Comparison of ENCODE assay signal across 29 cellular contexts in the genomic region with DNA sequence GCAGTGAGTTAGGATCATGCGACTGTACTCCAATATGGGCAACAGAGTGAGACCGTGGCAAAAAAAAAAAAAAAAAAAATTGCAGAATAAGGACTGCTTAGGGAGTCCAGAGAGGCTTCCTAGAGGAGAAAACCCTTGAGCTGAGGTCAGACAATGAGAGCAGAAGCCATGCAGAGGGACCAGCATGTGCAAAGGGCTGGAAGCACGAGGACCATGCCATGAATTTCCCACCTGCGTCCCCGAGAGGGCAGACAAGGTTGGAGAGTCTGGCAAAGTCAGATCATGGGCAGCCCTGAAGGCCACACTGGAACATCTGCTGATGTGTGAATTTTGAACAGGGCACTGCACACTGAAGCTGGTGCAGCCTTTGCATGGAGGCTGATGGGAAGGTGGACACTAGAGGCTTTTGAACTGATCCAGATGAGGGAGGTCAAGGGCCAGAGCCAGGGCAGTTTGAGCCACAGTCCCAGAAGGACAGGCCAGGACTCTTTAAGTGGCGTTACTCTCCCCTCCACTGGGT. TPM values are rescaled to one million over a fixed set of nuclear protein-coding genes. Genes with fewer than 3 reads are reported as not detected.
DNase-seq lines count a peak whose midpoint lies in the region; ATAC-seq, FAIRE-seq and TF ChIP-seq lines count a peak whose summit lies in the region.
"Had no signal": no experiment of that assay in that cellular context is flagged by ENCODE, and none has a peak within 500 bp of the region (broad histone marks: within the 10 kb centered on the region; RNA-seq: fewer than 3 reads in every experiment).

No MANE protein-coding gene starts in this region.

- H3K27me3 ChIP-seq in heart left ventricle = peaks cover 0 to 4% (median 0%) of the 10 kb centered on the region in 9 donors
- H3K27me3 ChIP-seq: BLaER1, MG63 had no signal

- no peak for FAIRE-seq in kidney (lab: Jason Lieb, UNC)
- FAIRE-seq: A204.1, GM12878 had no signal

- H3K9me3 ChIP-seq in heart left ventricle (no peaks in the 10 kb centered on the region), kidney (ENCODE audit: control insufficient read depth in 1 of 2, low read length in 2 of 2) (no peaks in the 10 kb centered on the region)
- H3K9me3 ChIP-seq: MG63 had no signal

- TF ChIP-seq CTCF in heart left ventricle (IDR thresholded peaks at IDR 0.05) (no peak), kidney (IDR thresholded peaks at IDR 0.05; ENCODE audit: borderline replicate concordance, extremely low read depth, insufficient read depth) (no peak)

- H3K36me3 ChIP-seq in heart left ventricle = no peaks in the 10 kb centered on the region
- no peaks in the 10 kb centered on the region for H3K36me3 ChIP-seq in kidney (ENCODE audit: control insufficient read depth in 1 of 2, insufficient read depth in 2 of 2, low read length in 2 of 2)
- H3K36me3 ChIP-seq: BLaER1, MG63 had no signal

- TF ChIP-seq POLR2A in heart left ventricle (IDR thresholded peaks at IDR 0.05) = no peak

- H3K9ac ChIP-seq in kidney (ENCODE audit: low read length in 2 of 2) = no peak overlapping the region
- H3K9ac ChIP-seq: BLaER1, GM23248 had no signal

- peak; percentile 59 for DNase-seq in cardiac septum (ENCODE audit: low spot score)
- no peak for DNase-seq in heart left ventricle
- DNase-seq in kidney = peak; percentile 37
- DNase-seq in sciatic nerve (ENCODE audit: low spot score) = peak; percentile 18
- no peak for DNase-seq in stimulated activated CD4-positive, alpha-beta T cell treated with anti-CD3 and anti-CD28 coated beads, Interleukin-1b, Interleukin-23, amount 100 ng/mL, for 48 hours
- DNase-seq: CD4-positive, alpha-beta memory T cell; DMS79; EL; GDM1; GM23248; H7; KBM-7; MG63; NCI-H1105 treated with DMSO at 0.1 percent for 48 hours; NCI-H146; NCI-H446; NCI-H524 treated with DMSO at 0.1 percent for 48 hours; NCI-H774; Right ventricle myocardium superior; RPMI8226 had no signal

- no peak for ATAC-seq in heart left ventricle
- no peak for ATAC-seq in sciatic nerve
- no peak for ATAC-seq in HG03175 (IDR thresholded peaks at IDR 0.05; ENCODE audit: unreplicated experiment)
- ATAC-seq in HG02884 (IDR thresholded peaks at IDR 0.05; ENCODE audit: unreplicated experiment) = no peak
- ATAC-seq: GM12878 had no signal

- H3K4me1 ChIP-seq in heart left ventricle = no peaks in the 10 kb centered on the region
- no peaks in the 10 kb centered on the region for H3K4me1 ChIP-seq in kidney (ENCODE audit: control insufficient read depth in 1 of 2, insufficient read depth in 1 of 2, low read depth in 1 of 2, low read length in 2 of 2)

- WGBS in heart left ventricle, 4 donors = 67 to 74% (median 69%) methylated on average over 6 of the region's 6 CpGs

- H3K4me3 ChIP-seq in heart left ventricle (no peak overlapping the region), kidney (ENCODE audit: low read length in 2 of 2) (no peak overlapping the region)
- H3K4me3 ChIP-seq: BLaER1, GM12878, GM23248, MG63 had no signal

- intact Hi-C loops in cardiac septum (cut with DNase I) = no loop called here
- intact Hi-C loops in heart left ventricle (cut with DNase I) = no loop called here
- intact Hi-C loops in kidney (cut with DNase I) = no loop called here
- intact Hi-C loops in sciatic nerve (cut with DNase I) = no loop called here

- H3K27ac ChIP-seq in heart left ventricle = no peak overlapping the region
- H3K27ac ChIP-seq in kidney (ENCODE audit: low read depth in 2 of 2, low read length in 2 of 2) = no peak overlapping the region
- H3K27ac ChIP-seq: BLaER1, GM23248 had no signal

RNA-seq across cellular contexts. Expression of gene JAKMIP1, which starts 6.5 kb away (rescaled TPM):
- total RNA-seq in cardiac septum = not detected
- total RNA-seq in heart left ventricle = under 1 TPM in 3 of 9 donors, not detected in 6; 0.23 to 0.99 (median 0.38) TPM
- polyA plus RNA-seq in heart left ventricle = under 1 TPM; 0.01 to 0.08 TPM
- total RNA-seq in kidney = 0.69 TPM
- not detected for polyA plus RNA-seq in kidney (ENCODE audit: insufficient read depth, low read depth, low replicate concordance)
- 0.76 TPM for total RNA-seq in sciatic nerve
- total RNA-seq: GM23248, HT1080, LHCN-M2, Right ventricle myocardium superior, SK-MEL-5 had no signal
- polyA plus RNA-seq: AG04450, GM23248 had no signal

Comparison
In these comparisons a context has a peak if more than half of its experiments do, and no peak if none do; other contexts are left out.
1. DNase-seq: peak in cardiac septum (single experiment), kidney (single experiment) and sciatic nerve (single experiment); none in heart left ventricle (0 of 5) and stimulated activated CD4-positive, alpha-beta T cell treated with anti-CD3 and anti-CD28 coated beads, Interleukin-1b, Interleukin-23, amount 100 ng/mL, for 48 hours (single experiment).